In the genomic region with DNA sequence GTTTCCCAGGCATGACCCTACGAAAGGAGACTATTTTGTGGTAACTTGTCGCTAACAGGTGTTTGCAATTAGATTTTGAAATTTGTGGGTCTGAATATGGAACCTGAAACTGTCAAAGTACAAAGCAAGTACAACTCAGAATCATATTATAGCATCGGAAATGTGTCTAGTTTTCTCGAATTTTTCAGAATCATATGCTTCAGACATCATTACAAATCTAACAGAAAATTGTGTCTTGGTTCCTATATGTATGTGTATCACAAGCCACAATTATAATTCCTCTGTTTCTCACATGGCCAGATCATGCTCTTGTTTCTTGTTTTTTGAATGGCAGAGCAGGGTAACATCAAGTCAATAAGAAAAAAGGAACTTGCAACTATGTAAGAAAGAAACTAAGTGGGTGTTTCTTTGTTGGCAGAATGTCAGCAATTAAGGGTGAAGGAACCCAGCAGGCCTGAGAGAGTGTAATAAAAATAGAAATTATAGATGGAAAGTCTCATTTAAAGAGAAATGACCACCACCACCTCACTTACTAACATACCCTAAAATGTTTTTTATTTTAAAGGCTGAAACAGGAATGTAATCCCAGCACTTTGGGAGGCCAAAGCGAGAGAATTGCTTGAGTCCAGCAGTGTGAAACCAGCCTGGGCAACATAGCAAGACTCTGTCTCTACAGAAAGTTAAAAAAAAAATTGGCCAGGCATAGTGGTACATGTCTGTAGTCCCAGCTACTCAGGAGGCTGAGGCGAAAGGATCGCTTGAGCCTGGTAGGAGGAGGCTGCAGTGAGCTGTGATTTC, we compare ENCODE assay signal across 1 cellular context.
A peak's percentile ranks its signal among the peaks of the same experiment; 100 is the strongest.
TF ChIP-seq lines count a peak whose summit lies in the region.

No MANE protein-coding gene starts in this region.

TF ChIP-seq in GM12878, 131 proteins besides CTCF, POLR2A, EP300 and RAD21 (continued from another document and continues in another):
- TF ChIP-seq EZH2 (IDR thresholded peaks at IDR 0.05; ENCODE audit: borderline replicate concordance, control insufficient read depth, low read depth, low read length) = no peak
- TF ChIP-seq SREBF1 (IDR thresholded peaks at IDR 0.05; ENCODE audit: low read length) = no peak
- no peak for TF ChIP-seq HDAC6 (IDR thresholded peaks at IDR 0.05; ENCODE audit: unreplicated experiment)
- peak; percentile 98 for TF ChIP-seq MTA2 (IDR thresholded peaks at IDR 0.05; ENCODE audit: low read depth)
- no peak for TF ChIP-seq ZNF24 (IDR thresholded peaks at IDR 0.05)
- TF ChIP-seq BHLHE40 (IDR thresholded peaks at IDR 0.05; ENCODE audit: borderline replicate concordance in 1 of 2, low read depth in 2 of 2, low read length in 1 of 2) = peak; percentile 28 to 67; a peak in 3 of 4 replicates
- TF ChIP-seq PML (IDR thresholded peaks at IDR 0.05; ENCODE audit: low read length) = peak; percentile 49; the same call in 1 of the 2 replicates
- peak; percentile 90 for TF ChIP-seq RUNX3 (IDR thresholded peaks at IDR 0.05; ENCODE audit: low read length)
- TF ChIP-seq BCL11A (IDR thresholded peaks at IDR 0.05; ENCODE audit: low read depth, low read length) = peak; percentile 71
- TF ChIP-seq, protein P1, sequence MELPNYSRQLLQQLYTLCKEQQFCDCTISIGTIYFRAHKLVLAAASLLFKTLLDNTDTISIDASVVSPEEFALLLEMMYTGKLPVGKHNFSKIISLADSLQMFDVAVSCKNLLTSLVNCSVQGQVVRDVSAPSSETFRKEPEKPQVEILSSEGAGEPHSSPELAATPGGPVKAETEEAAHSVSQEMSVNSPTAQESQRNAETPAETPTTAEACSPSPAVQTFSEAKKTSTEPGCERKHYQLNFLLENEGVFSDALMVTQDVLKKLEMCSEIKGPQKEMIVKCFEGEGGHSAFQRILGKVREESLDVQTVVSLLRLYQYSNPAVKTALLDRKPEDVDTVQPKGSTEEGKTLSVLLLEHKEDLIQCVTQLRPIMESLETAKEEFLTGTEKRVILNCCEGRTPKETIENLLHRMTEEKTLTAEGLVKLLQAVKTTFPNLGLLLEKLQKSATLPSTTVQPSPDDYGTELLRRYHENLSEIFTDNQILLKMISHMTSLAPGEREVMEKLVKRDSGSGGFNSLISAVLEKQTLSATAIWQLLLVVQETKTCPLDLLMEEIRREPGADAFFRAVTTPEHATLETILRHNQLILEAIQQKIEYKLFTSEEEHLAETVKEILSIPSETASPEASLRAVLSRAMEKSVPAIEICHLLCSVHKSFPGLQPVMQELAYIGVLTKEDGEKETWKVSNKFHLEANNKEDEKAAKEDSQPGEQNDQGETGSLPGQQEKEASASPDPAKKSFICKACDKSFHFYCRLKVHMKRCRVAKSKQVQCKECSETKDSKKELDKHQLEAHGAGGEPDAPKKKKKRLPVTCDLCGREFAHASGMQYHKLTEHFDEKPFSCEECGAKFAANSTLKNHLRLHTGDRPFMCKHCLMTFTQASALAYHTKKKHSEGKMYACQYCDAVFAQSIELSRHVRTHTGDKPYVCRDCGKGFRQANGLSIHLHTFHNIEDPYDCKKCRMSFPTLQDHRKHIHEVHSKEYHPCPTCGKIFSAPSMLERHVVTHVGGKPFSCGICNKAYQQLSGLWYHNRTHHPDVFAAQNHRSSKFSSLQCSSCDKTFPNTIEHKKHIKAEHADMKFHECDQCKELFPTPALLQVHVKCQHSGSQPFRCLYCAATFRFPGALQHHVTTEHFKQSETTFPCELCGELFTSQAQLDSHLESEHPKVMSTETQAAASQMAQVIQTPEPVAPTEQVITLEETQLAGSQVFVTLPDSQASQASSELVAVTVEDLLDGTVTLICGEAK (IDR thresholded peaks at IDR 0.05; ENCODE audit: borderline replicate concordance) = no peak
- TF ChIP-seq PKNOX1 (IDR thresholded peaks at IDR 0.05) = peak; percentile 92
- TF ChIP-seq HCFC1 (IDR thresholded peaks at IDR 0.05; ENCODE audit: low read length) = no peak
- TF ChIP-seq MXI1 (IDR thresholded peaks at IDR 0.05; ENCODE audit: low read depth, low read length) = peak; percentile 48; the same call in 1 of the 2 replicates
- peak; percentile 32 for TF ChIP-seq PBX3 (IDR thresholded peaks at IDR 0.05; ENCODE audit: insufficient replicate concordance, low read depth, low read length)
- peak; percentile 94 for TF ChIP-seq TCF12 (IDR thresholded peaks at IDR 0.05; ENCODE audit: low read depth, low read length)
- peak; percentile 70 for TF ChIP-seq TCF3 (IDR thresholded peaks at IDR 0.05; ENCODE audit: borderline replicate concordance, insufficient read depth, low read depth, low read length)
- TF ChIP-seq YBX1 (IDR thresholded peaks at IDR 0.05) = no peak
- peak; percentile 89 for TF ChIP-seq ATF7 (IDR thresholded peaks at IDR 0.05; ENCODE audit: low read depth)
- peak; percentile 47; the same call in 1 of the 2 replicates for TF ChIP-seq TCF7 (IDR thresholded peaks at IDR 0.05; ENCODE audit: borderline replicate concordance)
- no peak; the same call in 1 of the 2 replicates for TF ChIP-seq PAX5 (IDR thresholded peaks at IDR 0.05; ENCODE audit: borderline replicate concordance, low read depth, low read length)
- peak; percentile 84 for TF ChIP-seq MEF2B (IDR thresholded peaks at IDR 0.05; ENCODE audit: partially characterized antibody, poor library complexity, severe bottlenecking)
- peak; percentile 68 for TF ChIP-seq SPI1 (IDR thresholded peaks at IDR 0.05; ENCODE audit: borderline replicate concordance, insufficient read depth, low read depth, low read length)
- peak; percentile 39; the same call in 1 of the 3 replicates for TF ChIP-seq POU2F2 (IDR thresholded peaks at IDR 0.05; ENCODE audit: borderline replicate concordance, low read depth, low read length)
- 0 out of 2 replicates have a peak, but pooled peaks have one; percentile 47 for TF ChIP-seq ZSCAN29 (IDR thresholded peaks at IDR 0.05)
- TF ChIP-seq SMC3 (IDR thresholded peaks at IDR 0.05; ENCODE audit: borderline replicate concordance, low read length) = peak; percentile 6; the same call in 1 of the 2 replicates
- no peak for TF ChIP-seq ZZZ3 (IDR thresholded peaks at IDR 0.05; ENCODE audit: control insufficient read depth, insufficient read length, low read depth)
- TF ChIP-seq IKZF1 (conservative IDR thresholded peaks at IDR 0.05) = peak; percentile 69
- peak; percentile 67; the same call in 1 of the 2 replicates for TF ChIP-seq NR2F1 (conservative IDR thresholded peaks at IDR 0.05)
- TF ChIP-seq EED (IDR thresholded peaks at IDR 0.05; ENCODE audit: low read depth) = peak; percentile 15; the same call in 1 of the 2 replicates
- peak; percentile 72 to 80; a peak in 3 of 4 replicates for TF ChIP-seq IKZF2 (IDR thresholded peaks at IDR 0.05)
- TF ChIP-seq ZNF207 (IDR thresholded peaks at IDR 0.05; ENCODE audit: borderline replicate concordance) = peak; percentile 73; the same call in 1 of the 2 replicates
- no peak for TF ChIP-seq CHD1 (IDR thresholded peaks at IDR 0.05; ENCODE audit: low read depth, low read length)
- TF ChIP-seq SMAD1 (IDR thresholded peaks at IDR 0.05; ENCODE audit: low read depth, partially characterized antibody) = peak; percentile 89
- TF ChIP-seq ATF2 (IDR thresholded peaks at IDR 0.05; ENCODE audit: low read length) = peak; percentile 74
- no peak for TF ChIP-seq MYB (IDR thresholded peaks at IDR 0.05; ENCODE audit: borderline replicate concordance, low read depth, low read length)
- TF ChIP-seq GATAD2B (conservative IDR thresholded peaks at IDR 0.05; ENCODE audit: low read depth) = peak; percentile 64; the same call in 1 of the 2 replicates
- peak; percentile 82; the same call in 1 of the 2 replicates for TF ChIP-seq CBX5 (IDR thresholded peaks at IDR 0.05; ENCODE audit: low read depth)
- TF ChIP-seq, protein P2, sequence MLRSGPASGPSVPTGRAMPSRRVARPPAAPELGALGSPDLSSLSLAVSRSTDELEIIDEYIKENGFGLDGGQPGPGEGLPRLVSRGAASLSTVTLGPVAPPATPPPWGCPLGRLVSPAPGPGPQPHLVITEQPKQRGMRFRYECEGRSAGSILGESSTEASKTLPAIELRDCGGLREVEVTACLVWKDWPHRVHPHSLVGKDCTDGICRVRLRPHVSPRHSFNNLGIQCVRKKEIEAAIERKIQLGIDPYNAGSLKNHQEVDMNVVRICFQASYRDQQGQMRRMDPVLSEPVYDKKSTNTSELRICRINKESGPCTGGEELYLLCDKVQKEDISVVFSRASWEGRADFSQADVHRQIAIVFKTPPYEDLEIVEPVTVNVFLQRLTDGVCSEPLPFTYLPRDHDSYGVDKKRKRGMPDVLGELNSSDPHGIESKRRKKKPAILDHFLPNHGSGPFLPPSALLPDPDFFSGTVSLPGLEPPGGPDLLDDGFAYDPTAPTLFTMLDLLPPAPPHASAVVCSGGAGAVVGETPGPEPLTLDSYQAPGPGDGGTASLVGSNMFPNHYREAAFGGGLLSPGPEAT (IDR thresholded peaks at IDR 0.05; ENCODE audit: low read depth) = peak; percentile 83
- TF ChIP-seq DPF2 (IDR thresholded peaks at IDR 0.05) = peak; percentile 97
- TF ChIP-seq SREBF2 (IDR thresholded peaks at IDR 0.05; ENCODE audit: low read length) = no peak
- TF ChIP-seq CHD2 (IDR thresholded peaks at IDR 0.05; ENCODE audit: borderline replicate concordance, low read depth, low read length) = peak; percentile 40; the same call in 1 of the 2 replicates
- TF ChIP-seq SMARCA5 (IDR thresholded peaks at IDR 0.05) = peak; percentile 90
- peak; percentile 10 for TF ChIP-seq SP1 (IDR thresholded peaks at IDR 0.05; ENCODE audit: low read depth, low read length)
- TF ChIP-seq TBL1XR1 (IDR thresholded peaks at IDR 0.05; ENCODE audit: low read depth, low read length) = peak; percentile 36; the same call in 1 of the 2 replicates
- TF ChIP-seq MEF2A (IDR thresholded peaks at IDR 0.05; ENCODE audit: insufficient read depth, low read depth, low read length) = peak; percentile 66
- TF ChIP-seq KLF5 (IDR thresholded peaks at IDR 0.05; ENCODE audit: partially characterized antibody) = peak; percentile 27
- no peak for TF ChIP-seq POLR2AphosphoS5 (IDR thresholded peaks at IDR 0.05; ENCODE audit: low read length)
- peak; percentile 1 for TF ChIP-seq BCL3 (IDR thresholded peaks at IDR 0.05; ENCODE audit: borderline replicate concordance, insufficient read depth, low read depth, low read length, poor library complexity, severe bottlenecking)
- TF ChIP-seq SIX5 (IDR thresholded peaks at IDR 0.05; ENCODE audit: low read depth, low read length, severe bottlenecking) = no peak
- peak; percentile 91 for TF ChIP-seq NFIC (IDR thresholded peaks at IDR 0.05; ENCODE audit: low read depth, low read length)
- TF ChIP-seq HDAC2 (IDR thresholded peaks at IDR 0.05) = no peak
- TF ChIP-seq BMI1 (IDR thresholded peaks at IDR 0.05; ENCODE audit: borderline replicate concordance) = peak; percentile 78
- peak; percentile 86 for TF ChIP-seq ZNF217 (IDR thresholded peaks at IDR 0.05)
- TF ChIP-seq RAD51 (IDR thresholded peaks at IDR 0.05) = peak; percentile 57
- no peak for TF ChIP-seq ESRRA (IDR thresholded peaks at IDR 0.05; ENCODE audit: low read length)
- peak; percentile 45; the same call in 1 of the 2 replicates for TF ChIP-seq ZNF384 (IDR thresholded peaks at IDR 0.05; ENCODE audit: borderline replicate concordance, low read depth, low read length)
- peak; percentile 85 for TF ChIP-seq FOXM1 (IDR thresholded peaks at IDR 0.05; ENCODE audit: low read depth, low read length)
- no peak for TF ChIP-seq JUND (IDR thresholded peaks at IDR 0.05; ENCODE audit: low read depth, low read length)
- 0 out of 4 replicates have a peak, but pooled peaks of 1 of the 2 experiments have one; percentile 35 for TF ChIP-seq CEBPB (IDR thresholded peaks at IDR 0.05; ENCODE audit: borderline replicate concordance in 1 of 2, low read depth in 2 of 2, low read length in 2 of 2)
- 0 out of 2 replicates have a peak, but pooled peaks have one; percentile 7 for TF ChIP-seq PAX8 (IDR thresholded peaks at IDR 0.05)
- TF ChIP-seq RBBP5 (conservative IDR thresholded peaks at IDR 0.05) = peak; percentile 89; the same call in 1 of the 2 replicates
- TF ChIP-seq CREM (IDR thresholded peaks at IDR 0.05; ENCODE audit: low read depth) = peak; percentile 51; the same call in 1 of the 2 replicates
- TF ChIP-seq NBN (IDR thresholded peaks at IDR 0.05) = peak; percentile 88
- TF ChIP-seq ETV6 (conservative IDR thresholded peaks at IDR 0.05 in 1 of 2, IDR thresholded peaks at IDR 0.05 in 1 of 2; ENCODE audit: borderline replicate concordance in 1 of 2, low read depth in 1 of 2) = no peak
